9 cellular contexts compared by ENCODE assay signal in genomic region chr4:95300304-95300703, GRCh38.
"Had no signal": no experiment of that assay in that cellular context is flagged by ENCODE, and none has a peak within 500 bp of the region (broad histone marks: within the 10 kb centered on the region; RNA-seq: fewer than 3 reads in every experiment).

No MANE protein-coding gene starts in this region.

- FAIRE-seq: H1, H54 had no signal

- DNase-seq: GM23248, GOT3, H7, H9, HFFc6 had no signal

- H3K4me3 ChIP-seq: GM23248, GM23338, HAP-1 had no signal

- H3K9me3 ChIP-seq: HAP-1 had no signal

- H3K9ac ChIP-seq: GM23248 had no signal

- ATAC-seq: GM23338 had no signal

- H3K27ac ChIP-seq: GM23248 had no signal

- H3K36me3 ChIP-seq: HAP-1 had no signal

- H3K4me2 ChIP-seq: GM23338 had no signal

- H2AFZ ChIP-seq: GM23248, GM23338 had no signal
